ENCODE assay signal across 15 cellular contexts in genomic region chr1:26546819-26547218, GRCh38. TPM values are rescaled to one million over a fixed set of nuclear protein-coding genes. Genes with fewer than 3 reads are reported as not detected.
DNase-seq lines count a peak whose midpoint lies in the region; ATAC-seq, FAIRE-seq and TF ChIP-seq lines count a peak whose summit lies in the region.
"Had no signal": no experiment of that assay in that cellular context is flagged by ENCODE, and none has a peak within 500 bp of the region (broad histone marks: within the 10 kb centered on the region; RNA-seq: fewer than 3 reads in every experiment).

No MANE protein-coding gene starts in this region.

- peaks cover 40 to 52% of the 10 kb centered on the region in 2 donors for H3K36me3 Mint-ChIP-seq in CD14-positive monocyte
- H3K36me3 Mint-ChIP-seq in activated CD8-positive, alpha-beta T cell treated with anti-CD3 and anti-CD28 coated beads, Interleukin-2, amount 10 ng/mL, durations not matched to agents 7 days and 5 days (ENCODE audit: low read depth) = peaks cover 55% of the 10 kb centered on the region

- TF ChIP-seq CTCF in CD14-positive monocyte (IDR thresholded peaks at IDR 0.05) = no peak
- no peak for TF ChIP-seq CTCF in GM12864 (IDR thresholded peaks at IDR 0.05; ENCODE audit: low read depth, low read length, missing control alignments)
- no peak for TF ChIP-seq CTCF in kidney (IDR thresholded peaks at IDR 0.05; ENCODE audit: borderline replicate concordance, extremely low read depth, insufficient read depth)

- CTCF ChIA-PET in activated CD8-positive, alpha-beta T cell treated with anti-CD3 and anti-CD28 coated beads, Interleukin-2, amount 10 ng/mL, durations not matched to agents 7 days and 5 days (lab: Charles Lee) = interaction anchor here (1.1 to 10.3 kb wide), 3 partner anchors 7 to 274 kb away, joined by 3 to 67 read pairs (median 13); no protein-coding TSS in a partner anchor

- POLR2A ChIA-PET in activated CD8-positive, alpha-beta T cell treated with anti-CD3 and anti-CD28 coated beads, Interleukin-2, amount 10 ng/mL, durations not matched to agents 7 days and 5 days (lab: Charles Lee) = interaction anchor here (1.2 to 2.1 kb wide), 2 partner anchors 12 to 46 kb away, joined by 4 to 11 read pairs; no protein-coding TSS in a partner anchor

- H3K36me3 ChIP-seq in mucosa of stomach (ENCODE audit: control insufficient read depth, insufficient read depth, low read length) (no peaks in the 10 kb centered on the region), kidney (ENCODE audit: control insufficient read depth in 1 of 2, insufficient read depth in 2 of 2, low read length in 2 of 2) (peaks cover 0 to 6% of the 10 kb centered on the region in 2 donors)

- no peak for DNase-seq in CD14-positive monocyte (ENCODE audit: low spot score)
- DNase-seq in GM12864 (ENCODE audit: low read depth) = no peak
- no peak for DNase-seq in activated CD8-positive, alpha-beta T cell treated with anti-CD3 and anti-CD28 coated beads, Interleukin-2, amount 10 ng/mL, durations not matched to agents 7 days and 5 days
- DNase-seq in kidney = no peak
- DNase-seq in occipital lobe (lab: John Stamatoyannopoulos, UW) = no peak
- no peak for DNase-seq in NK-92 (lab: John Stamatoyannopoulos, UW; ENCODE audit: unreplicated experiment)
- DNase-seq: islet precursor cell, NCI-H1105, substantia nigra had no signal

- peaks cover 62% of the 10 kb centered on the region for H3K4me1 Mint-ChIP-seq in CD14-positive monocyte
- H3K4me1 Mint-ChIP-seq in activated CD8-positive, alpha-beta T cell treated with anti-CD3 and anti-CD28 coated beads, Interleukin-2, amount 10 ng/mL, durations not matched to agents 7 days and 5 days (ENCODE audit: low read depth) = peaks cover 70% of the 10 kb centered on the region

- FAIRE-seq in kidney (lab: Jason Lieb, UNC) = no peak

- H3K4me3 Mint-ChIP-seq in CD14-positive monocyte = peak overlapping the region; percentile 87 to 93
- peak overlapping the region; percentile 91 for H3K4me3 Mint-ChIP-seq in activated CD8-positive, alpha-beta T cell treated with anti-CD3 and anti-CD28 coated beads, Interleukin-2, amount 10 ng/mL, durations not matched to agents 7 days and 5 days
- H3K4me3 Mint-ChIP-seq: nephron had no signal

- intact Hi-C loops in CD14-positive monocyte (cut with micrococcal nuclease) (no loop called here), kidney (cut with DNase I) (no loop called here)

- no peak for ATAC-seq in activated CD8-positive, alpha-beta T cell treated with anti-CD3 and anti-CD28 coated beads, Interleukin-2, amount 10 ng/mL, durations not matched to agents 7 days and 5 days
- ATAC-seq in HG03521 (IDR thresholded peaks at IDR 0.05; ENCODE audit: unreplicated experiment) = no peak
- ATAC-seq: Panc1, right lobe of liver had no signal

- H3K4me3 ChIP-seq in GM12864 (ENCODE audit: low read depth, low read length) = peak overlapping the region; percentile 65
- H3K4me3 ChIP-seq in mucosa of stomach (ENCODE audit: low read length) = no peak overlapping the region
- H3K4me3 ChIP-seq in kidney (ENCODE audit: low read length in 2 of 2) = no peak overlapping the region

- peak overlapping the region; percentile 91 to 100 (median 95) for H3K27ac Mint-ChIP-seq in CD14-positive monocyte
- peak overlapping the region; percentile 78 for H3K27ac Mint-ChIP-seq in activated CD8-positive, alpha-beta T cell treated with anti-CD3 and anti-CD28 coated beads, Interleukin-2, amount 10 ng/mL, durations not matched to agents 7 days and 5 days
- H3K27ac Mint-ChIP-seq: nephron had no signal

- H3K9me3 ChIP-seq in mucosa of stomach (ENCODE audit: control insufficient read depth, low read length) (no peaks in the 10 kb centered on the region), kidney (ENCODE audit: control insufficient read depth in 1 of 2, low read length in 2 of 2) (no peaks in the 10 kb centered on the region)
- H3K9me3 ChIP-seq: right lobe of liver had no signal

- H3K9me3 Mint-ChIP-seq in CD14-positive monocyte = peaks cover 0 to 1% (median 0%) of the 10 kb centered on the region in 7 donors
- no peaks in the 10 kb centered on the region for H3K9me3 Mint-ChIP-seq in activated CD8-positive, alpha-beta T cell treated with anti-CD3 and anti-CD28 coated beads, Interleukin-2, amount 10 ng/mL, durations not matched to agents 7 days and 5 days (ENCODE audit: insufficient read depth)
- H3K9me3 Mint-ChIP-seq: nephron had no signal

- H3K4me1 ChIP-seq in mucosa of stomach (ENCODE audit: control insufficient read depth, insufficient read depth, low read length) (peaks cover 5% of the 10 kb centered on the region), kidney (ENCODE audit: control insufficient read depth in 1 of 2, insufficient read depth in 1 of 2, low read depth in 1 of 2, low read length in 2 of 2) (peaks cover 0 to 7% of the 10 kb centered on the region in 2 donors)
- H3K4me1 ChIP-seq: right lobe of liver had no signal

- no peak overlapping the region for H3K27ac ChIP-seq in kidney (ENCODE audit: low read depth in 2 of 2, low read length in 2 of 2)
- H3K27ac ChIP-seq: C4-2B had no signal

- no peaks in the 10 kb centered on the region for H3K27me3 ChIP-seq in mucosa of stomach (ENCODE audit: control insufficient read depth, insufficient read depth, low read length)
- H3K27me3 ChIP-seq: right lobe of liver had no signal

- H3K27me3 Mint-ChIP-seq in CD14-positive monocyte (ENCODE audit: low read depth in 3 of 3) = no peaks in the 10 kb centered on the region
- no peaks in the 10 kb centered on the region for H3K27me3 Mint-ChIP-seq in activated CD8-positive, alpha-beta T cell treated with anti-CD3 and anti-CD28 coated beads, Interleukin-2, amount 10 ng/mL, durations not matched to agents 7 days and 5 days (ENCODE audit: low read depth)

- H3K9ac ChIP-seq in mucosa of stomach (ENCODE audit: low read length) = peak overlapping the region; percentile 45
- no peak overlapping the region for H3K9ac ChIP-seq in kidney (ENCODE audit: low read length in 2 of 2)

RNA-seq across cellular contexts. Expression of gene RPS6KA1, which starts 17.3 kb away (rescaled TPM):
- 100 to 1,000 TPM; 188 to 189 TPM for polyA plus RNA-seq in CD14-positive monocyte
- 100 to 1,000 TPM; 179 to 193 TPM for total RNA-seq in activated CD8-positive, alpha-beta T cell treated with anti-CD3 and anti-CD28 coated beads, Interleukin-2, amount 10 ng/mL, durations not matched to agents 7 days and 5 days
- total RNA-seq in kidney = 58.1 TPM
- polyA plus RNA-seq in kidney (ENCODE audit: insufficient read depth, low read depth, low replicate concordance) = 39.5 TPM
- 4.2 TPM for total RNA-seq in occipital lobe

Comparison
In these comparisons a context has a peak if more than half of its experiments do, and no peak if none do; other contexts are left out.
1. RNA of gene RPS6KA1, which starts 17.3 kb away (total RNA-seq): 179 to 193 TPM in activated CD8-positive, alpha-beta T cell treated with anti-CD3 and anti-CD28 coated beads, Interleukin-2, amount 10 ng/mL, durations not matched to agents 7 days and 5 days and 58.1 TPM in kidney (single experiment); 4.2 TPM in occipital lobe (single experiment); every median in the first group is over 10 times any median in the second.